ENCODE assay signal across 8 cellular contexts in the genomic region with DNA sequence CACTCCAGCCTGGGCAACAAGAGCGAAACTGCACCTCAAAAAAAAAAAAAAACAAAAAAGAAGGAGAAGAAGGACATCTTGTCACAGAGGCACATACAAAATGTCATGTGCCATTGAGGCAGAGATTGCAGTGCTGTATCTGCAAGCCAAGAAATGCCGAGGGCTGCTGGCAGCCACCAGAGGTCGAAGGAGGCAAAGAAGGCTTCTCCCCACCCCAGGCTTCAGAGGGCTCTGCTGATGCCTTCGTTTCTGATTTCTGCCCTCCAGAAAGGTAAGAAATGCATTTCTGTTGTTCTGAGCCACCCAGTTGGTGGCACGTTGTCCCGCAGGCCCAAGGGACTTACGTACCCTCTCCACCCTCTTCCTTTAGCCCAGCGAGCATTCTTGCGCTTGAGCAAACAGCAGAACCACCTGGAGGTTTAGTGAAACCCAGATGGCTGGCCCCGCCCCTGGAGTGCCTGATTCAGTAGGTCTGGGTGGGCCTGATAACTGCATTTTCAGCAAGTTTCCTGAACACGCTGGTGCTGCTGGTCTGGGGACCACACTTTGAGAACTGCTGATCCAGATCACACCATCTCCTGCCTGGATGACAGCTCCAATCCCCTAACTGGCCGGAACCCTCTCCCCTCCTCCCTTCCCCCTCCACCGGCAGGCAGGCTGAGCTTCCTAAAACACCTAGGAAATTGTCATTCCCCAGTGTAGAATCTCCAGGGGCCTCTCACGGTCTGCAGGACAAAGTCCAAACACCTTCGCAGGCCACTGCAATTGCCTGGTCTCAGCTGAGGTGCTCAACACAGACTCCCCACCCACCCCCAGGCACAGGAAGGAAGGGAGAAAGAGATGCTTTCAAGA. TPM values are rescaled to one million over a fixed set of nuclear protein-coding genes. Genes with fewer than 3 reads are reported as not detected.
DNase-seq lines count a peak whose midpoint lies in the region; ATAC-seq and TF ChIP-seq lines count a peak whose summit lies in the region.

No MANE protein-coding gene starts in this region.

- DNase-seq in GM06990 (ENCODE audit: extremely low read depth, insufficient read length), result peak; percentile 78
- no peak for DNase-seq in effector memory CD8-positive, alpha-beta T cell
- no peak for DNase-seq in hypothalamus (lab: John Stamatoyannopoulos, UW)
- DNase-seq in immature natural killer cell, result no peak
- DNase-seq in sciatic nerve (ENCODE audit: low spot score), result no peak
- no peak for DNase-seq in SKM-1 (lab: John Stamatoyannopoulos, UW; ENCODE audit: unreplicated experiment)

- H3K27me3 ChIP-seq in GM06990 (replicated peaks; ENCODE audit: control insufficient read depth, insufficient read depth, low read length), result no peaks in the 10 kb centered on the region

- peaks cover 0 to 1% of the 10 kb centered on the region in 2 donors for H3K4me1 Mint-ChIP-seq in effector memory CD8-positive, alpha-beta T cell (ENCODE audit: low read depth in 2 of 2)
- H3K4me1 Mint-ChIP-seq in immature natural killer cell, result peaks cover 0 to 7% of the 10 kb centered on the region in 2 donors

- H3K27ac Mint-ChIP-seq in effector memory CD8-positive, alpha-beta T cell, result peak overlapping the region in 1 of 2 donors; percentile 61
- no peak overlapping the region for H3K27ac Mint-ChIP-seq in immature natural killer cell

- H3K36me3 Mint-ChIP-seq in effector memory CD8-positive, alpha-beta T cell (ENCODE audit: insufficient read depth), result peaks cover 20% of the 10 kb centered on the region
- no peaks in the 10 kb centered on the region for H3K36me3 Mint-ChIP-seq in immature natural killer cell

- H3K4me3 Mint-ChIP-seq in effector memory CD8-positive, alpha-beta T cell, result no peak overlapping the region
- no peak overlapping the region for H3K4me3 Mint-ChIP-seq in immature natural killer cell

- intact Hi-C loops in sciatic nerve (cut with DNase I), result no loop called here

- no peaks in the 10 kb centered on the region for H3K27me3 Mint-ChIP-seq in effector memory CD8-positive, alpha-beta T cell
- peaks cover 0 to 2% (median 1%) of the 10 kb centered on the region in 3 donors for H3K27me3 Mint-ChIP-seq in immature natural killer cell (ENCODE audit: low read depth in 3 of 3)

- no peaks in the 10 kb centered on the region for H3K36me3 ChIP-seq in GM06990 (ENCODE audit: control insufficient read depth, insufficient read depth, low read length)

- H3K9me3 Mint-ChIP-seq in effector memory CD8-positive, alpha-beta T cell, result no peaks in the 10 kb centered on the region
- no peaks in the 10 kb centered on the region for H3K9me3 Mint-ChIP-seq in immature natural killer cell

- 0 out of 2 replicates have a peak overlapping the region, but pooled peaks have one; percentile 10 for H3K4me3 ChIP-seq in GM06990 (replicated peaks; ENCODE audit: low read depth, low read length)

- ATAC-seq in GM19463 (IDR thresholded peaks at IDR 0.05; ENCODE audit: unreplicated experiment), result peak; percentile 92
- ATAC-seq in HG03442 (IDR thresholded peaks at IDR 0.05; ENCODE audit: unreplicated experiment), result peak; percentile 76
- peak; percentile 41 for ATAC-seq in effector memory CD8-positive, alpha-beta T cell (replicated peaks)
- ATAC-seq in sciatic nerve, result no peak

- TF ChIP-seq CTCF in GM06990 (IDR thresholded peaks at IDR 0.05; ENCODE audit: insufficient read depth, low read length, poor library complexity, severe bottlenecking), result peak; percentile 6

RNA-seq across cellular contexts. Expression of gene SCARB1, which starts 21.1 kb away (rescaled TPM):
- 10 to 100 TPM in 1 of 3 donors, 1 to 10 TPM in 2; 1.3 to 10.5 (median 2.4) TPM for polyA plus RNA-seq in immature natural killer cell
- total RNA-seq in sciatic nerve, result 69.2 TPM

RNA-seq across cellular contexts. Expression of gene UBC, which starts 29.6 kb away (rescaled TPM):
- 1,000 to 10,000 TPM in 2 of 3 donors, 100 to 1,000 TPM in 1; 977 to 1,715 (median 1,389) TPM for polyA plus RNA-seq in immature natural killer cell
- total RNA-seq in sciatic nerve, result 979 TPM
